Comparison of ENCODE assay signal across 1 cellular context in genomic region chr6:73520688-73521350, GRCh38.
A peak's percentile ranks its signal among the peaks of the same experiment; 100 is the strongest.
TF ChIP-seq lines count a peak whose summit lies in the region.

Gene EEF1A1, minus strand, starts transcription at chr6:73521032. Its CDS starts 1,006 bp downstream, at chr6:73520026.

TF ChIP-seq in H1, 55 proteins besides CTCF, POLR2A, EP300 and RAD21 (continued from another document):
- TF ChIP-seq TAF1 (IDR thresholded peaks at IDR 0.05; ENCODE audit: low read depth, low read length) (peak; percentile 100), SRF (IDR thresholded peaks at IDR 0.05; ENCODE audit: low read depth, low read length) (no peak), CBX5 (IDR thresholded peaks at IDR 0.05; ENCODE audit: low read depth, low read length) (no peak), E2F6 (IDR thresholded peaks at IDR 0.05) (peak; percentile 42; the same call in 1 of the 2 replicates), SUZ12 (IDR thresholded peaks at IDR 0.05; ENCODE audit: low read length) (peak; percentile 30; the same call in 1 of the 2 replicates), KDM5A (IDR thresholded peaks at IDR 0.05; ENCODE audit: low read length) (no peak), HDAC6 (IDR thresholded peaks at IDR 0.05; ENCODE audit: low read depth, low read length) (no peak), USF2 (IDR thresholded peaks at IDR 0.05; ENCODE audit: low read length) (no peak; the same call in 1 of the 2 replicates), BCL11A (IDR thresholded peaks at IDR 0.05; ENCODE audit: low read depth in 2 of 2, low read length in 2 of 2) (no peak), ASH2L (IDR thresholded peaks at IDR 0.05; ENCODE audit: low read length) (no peak), CHD1 (IDR thresholded peaks at IDR 0.05; ENCODE audit: low read depth, low read length) (peak; percentile 82), KDM1A (IDR thresholded peaks at IDR 0.05; ENCODE audit: borderline replicate concordance, low read length) (no peak), FOSL1 (IDR thresholded peaks at IDR 0.05; ENCODE audit: insufficient read depth, low read depth, low read length) (0 out of 2 replicates have a peak, but pooled peaks have one; percentile 27), POU5F1 (IDR thresholded peaks at IDR 0.05; ENCODE audit: low read depth, low read length) (0 out of 2 replicates have a peak, but pooled peaks have one; percentile 17), JUN (IDR thresholded peaks at IDR 0.05; ENCODE audit: low read depth, low read length) (0 out of 2 replicates have a peak, but pooled peaks have one; percentile 1), SIX5 (IDR thresholded peaks at IDR 0.05; ENCODE audit: low read depth, low read length) (no peak), SP2 (IDR thresholded peaks at IDR 0.05; ENCODE audit: low read length) (no peak), NRF1 (IDR thresholded peaks at IDR 0.05; ENCODE audit: low read depth, low read length) (peak; percentile 62), CHD2 (IDR thresholded peaks at IDR 0.05; ENCODE audit: low read length) (peak; percentile 68), TBP (IDR thresholded peaks at IDR 0.05; ENCODE audit: low read depth, low read length) (peak; percentile 99), BACH1 (IDR thresholded peaks at IDR 0.05; ENCODE audit: low read length) (peak; percentile 94), CHD7 (IDR thresholded peaks at IDR 0.05; ENCODE audit: insufficient replicate concordance, low read length) (peak; percentile 16), CEBPB (IDR thresholded peaks at IDR 0.05; ENCODE audit: low read depth, low read length) (no peak), GABPA (IDR thresholded peaks at IDR 0.05; ENCODE audit: borderline replicate concordance, insufficient read depth, low read length) (no peak), PHF8 (conservative IDR thresholded peaks at IDR 0.05; ENCODE audit: low read depth, low read length) (peak; percentile 94), ATF3 (IDR thresholded peaks at IDR 0.05; ENCODE audit: insufficient read depth, low read depth, low read length) (no peak), ATF2 (IDR thresholded peaks at IDR 0.05; ENCODE audit: low read length) (peak; percentile 91; the same call in 1 of the 2 replicates), SIRT6 (IDR thresholded peaks at IDR 0.05; ENCODE audit: low read length) (peak; percentile 94), CTBP2 (IDR thresholded peaks at IDR 0.05; ENCODE audit: borderline replicate concordance, insufficient read depth, insufficient read length, low read length) (no peak), HDAC2 (IDR thresholded peaks at IDR 0.05; ENCODE audit: borderline replicate concordance in 1 of 2, low read depth in 2 of 2, low read length in 2 of 2) (peak; percentile 77 to 98; a peak in 1 of 4 replicates), EZH2 (IDR thresholded peaks at IDR 0.05; ENCODE audit: low read depth, low read length, severe bottlenecking) (no peak), ZNF274 (IDR thresholded peaks at IDR 0.05; ENCODE audit: borderline replicate concordance, extremely low read depth, low read length) (no peak), GTF2F1 (IDR thresholded peaks at IDR 0.05; ENCODE audit: borderline replicate concordance, low read depth, low read length) (peak; percentile 99), SP1 (IDR thresholded peaks at IDR 0.05; ENCODE audit: low read depth, low read length) (peak; percentile 94), KDM4A (IDR thresholded peaks at IDR 0.05; ENCODE audit: low read depth, low read length, severe bottlenecking) (no peak), RNF2 (IDR thresholded peaks at IDR 0.05; ENCODE audit: borderline replicate concordance, low read depth, low read length, missing control alignments, poor library complexity, severe bottlenecking) (no peak), RBBP5 (IDR thresholded peaks at IDR 0.05; ENCODE audit: borderline replicate concordance, low read depth, low read length) (no peak; the same call in 1 of the 2 replicates), SAP30 (IDR thresholded peaks at IDR 0.05; ENCODE audit: insufficient read depth, insufficient replicate concordance, low read length) (no peak), TEAD4 (IDR thresholded peaks at IDR 0.05; ENCODE audit: low read depth, low read length) (peak; percentile 78; the same call in 1 of the 2 replicates), BRCA1 (IDR thresholded peaks at IDR 0.05; ENCODE audit: low read depth, low read length) (no peak), EGR1 (IDR thresholded peaks at IDR 0.05; ENCODE audit: borderline replicate concordance, low read depth, low read length) (peak; percentile 95), YY1 (IDR thresholded peaks at IDR 0.05; ENCODE audit: low read depth, low read length) (peak; percentile 59; the same call in 1 of the 2 replicates), MAFK (IDR thresholded peaks at IDR 0.05; ENCODE audit: low read depth, low read length) (peak; percentile 15; the same call in 1 of the 2 replicates), MAX (IDR thresholded peaks at IDR 0.05) (peak; percentile 82), RFX5 (IDR thresholded peaks at IDR 0.05; ENCODE audit: borderline replicate concordance, low read depth, low read length) (no peak), JUND (IDR thresholded peaks at IDR 0.05; ENCODE audit: low read length) (no peak; the same call in 1 of the 2 replicates), NANOG (IDR thresholded peaks at IDR 0.05; ENCODE audit: insufficient read depth, low read depth, low read length, poor library complexity, severe bottlenecking) (no peak), SIN3A (conservative IDR thresholded peaks at IDR 0.05 in 1 of 2, IDR thresholded peaks at IDR 0.05 in 1 of 2; ENCODE audit: low read depth in 1 of 2, low read length in 2 of 2) (peak in 1 of 2 experiments; percentile 86), POLR2AphosphoS5 (IDR thresholded peaks at IDR 0.05; ENCODE audit: low read depth, low read length) (peak; percentile 100), SP4 (IDR thresholded peaks at IDR 0.05; ENCODE audit: low read length) (peak; percentile 90), TCF12 (IDR thresholded peaks at IDR 0.05; ENCODE audit: low read depth, low read length) (0 out of 2 replicates have a peak, but pooled peaks have one; percentile 65), CBX8 (IDR thresholded peaks at IDR 0.05; ENCODE audit: borderline replicate concordance, low read depth, low read length) (no peak), CREB1 (IDR thresholded peaks at IDR 0.05) (peak; percentile 93), RXRA (IDR thresholded peaks at IDR 0.05; ENCODE audit: insufficient read depth, low read depth, low read length) (no peak)
